Comparison of ENCODE assay signal across 8 cellular contexts in genomic region chr11:71813481-71814355, GRCh38. TPM values are rescaled to one million over a fixed set of nuclear protein-coding genes. Genes with fewer than 3 reads are reported as not detected.
A peak's percentile ranks its signal among the peaks of the same experiment; 100 is the strongest.
DNase-seq lines count a peak whose midpoint lies in the region; ATAC-seq and TF ChIP-seq lines count a peak whose summit lies in the region.
"Not testable (repeated sequence)": the region's sequence is repeated elsewhere in the genome, so short reads cannot be mapped to it uniquely, and the experiment has no call there.

No MANE protein-coding gene starts in this region.

- intact Hi-C loops in body of pancreas (cut with DNase I); left cardiac atrium (cut with DNase I): not testable (repeated sequence)

- peak overlapping the region in 2 of 4 donors; percentile 18 to 30 for H3K27ac ChIP-seq in body of pancreas

- H3K36me3 ChIP-seq in body of pancreas (replicated peaks in 1 of 2; ENCODE audit: insufficient read depth in 1 of 2, low read depth in 2 of 2) = not testable (repeated sequence)

- H3K4me1 ChIP-seq in body of pancreas = not testable (repeated sequence)

- H3K4me3 ChIP-seq in body of pancreas = peak overlapping the region in 1 of 2 donors; percentile 15

- not testable (repeated sequence) for H3K9me3 ChIP-seq in body of pancreas

- peak; percentile 61 to 88 (median 82) for TF ChIP-seq CTCF in body of pancreas (IDR thresholded peaks at IDR 0.05)

- peak; percentile 53 for ATAC-seq in body of pancreas
- ATAC-seq in left cardiac atrium = peak in 1 of 2 donors; percentile 67

- H3K27me3 ChIP-seq in body of pancreas = not testable (repeated sequence)

- 3 to 10% methylated on average over 13 to 44 of the region's 46 CpGs for WGBS in body of pancreas, 2 donors

- not testable (repeated sequence) for TF ChIP-seq POLR2A in body of pancreas (IDR thresholded peaks at IDR 0.05)

- DNase-seq in COLO829 (ENCODE audit: low spot score) (peak; percentile 51), HT-29 (ENCODE audit: low spot score) (peak; percentile 67), NCI-H69 (lab: John Stamatoyannopoulos, UW) (peak; percentile 87), body of pancreas (peak; percentile 78 to 87 (median 85)), left cardiac atrium (peak; percentile 84), non-pigmented ciliary epithelial cell (ENCODE audit: low read depth) (peak; percentile 6)
- peak; percentile 80 for DNase-seq in activated CD4-positive, CD25-positive, alpha-beta regulatory T cell treated with anti-CD3 and anti-CD28 coated beads, Interleukin-2, amount 50 U/mL, for 72 hours
- peak; percentile 65 for DNase-seq in stimulated activated CD8-positive, alpha-beta memory T cell treated with anti-CD3 and anti-CD28 coated beads, Interleukin-7, amount 100 ng/mL, for 24 hours (ENCODE audit: low read depth)

RNA-seq across cellular contexts. Expression of gene DEFB108B, which starts 19.3 kb away (rescaled TPM):
- total RNA-seq in HT-29 (2014; rRNA removed; shearing (Covaris generic)) = not detected in 2 replicates
- total RNA-seq in body of pancreas (not detected), left cardiac atrium (not detected)

Comparison
In these comparisons a context has a peak if more than half of its experiments do, and no peak if none do; other contexts are left out.
1. DNase-seq: peak in every context shown above with its lines; median percentile 87 in NCI-H69; 85 in body of pancreas; 84 in left cardiac atrium; 80 in activated CD4-positive, CD25-positive, alpha-beta regulatory T cell treated with anti-CD3 and anti-CD28 coated beads, Interleukin-2, amount 50 U/mL, for 72 hours; 67 in HT-29; 65 in stimulated activated CD8-positive, alpha-beta memory T cell treated with anti-CD3 and anti-CD28 coated beads, Interleukin-7, amount 100 ng/mL, for 24 hours; 51 in COLO829; 6 in non-pigmented ciliary epithelial cell.